In genomic region chr3:128378631-128379347, GRCh38 we compare ENCODE assay signal across 13 cellular contexts.
DNase-seq lines count a peak whose midpoint lies in the region; ATAC-seq and TF ChIP-seq lines count a peak whose summit lies in the region.
"Had no signal": no experiment of that assay in that cellular context is flagged by ENCODE, and none has a peak within 500 bp of the region (broad histone marks: within the 10 kb centered on the region; RNA-seq: fewer than 3 reads in every experiment).

No MANE protein-coding gene starts in this region.

- TF ChIP-seq CTCF in 22Rv1 (IDR thresholded peaks at IDR 0.05) (no peak), RWPE1 (conservative IDR thresholded peaks at IDR 0.05; ENCODE audit: low read depth) (no peak), neural progenitor cell (IDR thresholded peaks at IDR 0.05) (no peak)

- H3K4me1 ChIP-seq in neural progenitor cell = peaks cover 6% of the 10 kb centered on the region

- H3K4me3 Mint-ChIP-seq in neural progenitor cell = no peak overlapping the region

- H3K27ac ChIP-seq in 22Rv1 (peak overlapping the region; percentile 98), RWPE1 (peak overlapping the region; percentile 27), neural progenitor cell (no peak overlapping the region)
- H3K27ac ChIP-seq: KMS-11 had no signal

- H3K9me3 Mint-ChIP-seq in neural progenitor cell = no peaks in the 10 kb centered on the region

- POLR2A ChIA-PET in RWPE1 (lab: Yijun Ruan, JAX; ENCODE audit: low non-redundant PET) = no interaction called here

- no peak overlapping the region for H2AFZ ChIP-seq in neural progenitor cell (replicated peaks)

- H3K9ac ChIP-seq in neural progenitor cell = no peak overlapping the region
- H3K9ac ChIP-seq: KMS-11 had no signal

- H3K4me3 ChIP-seq in neural progenitor cell = no peak overlapping the region
- H3K4me3 ChIP-seq: spleen had no signal

- H3K4me1 Mint-ChIP-seq in neural progenitor cell = peaks cover 16% of the 10 kb centered on the region

- H3K27me3 ChIP-seq in neural progenitor cell = no peaks in the 10 kb centered on the region
- H3K27me3 ChIP-seq: spleen had no signal

- no peak overlapping the region for H3K27ac Mint-ChIP-seq in neural progenitor cell

- H3K79me2 ChIP-seq in neural progenitor cell (ENCODE audit: low read depth) = no peaks in the 10 kb centered on the region

- ATAC-seq in esophagus mucosa (no peak), HG02852 (IDR thresholded peaks at IDR 0.05; ENCODE audit: unreplicated experiment) (no peak)
- ATAC-seq: PC-3 had no signal

- no peaks in the 10 kb centered on the region for H3K36me3 Mint-ChIP-seq in neural progenitor cell

- peaks cover 3% of the 10 kb centered on the region for H3K27me3 Mint-ChIP-seq in neural progenitor cell (ENCODE audit: insufficient read depth, low read depth)

- H4K20me1 ChIP-seq in neural progenitor cell (ENCODE audit: low read depth) = no peaks in the 10 kb centered on the region

- no peak overlapping the region for H3K4me2 ChIP-seq in neural progenitor cell
- H3K4me2 ChIP-seq: KMS-11 had no signal

- no peaks in the 10 kb centered on the region for H3F3A ChIP-seq in neural progenitor cell (ENCODE audit: low read depth)

- no peaks in the 10 kb centered on the region for H3K9me3 ChIP-seq in neural progenitor cell (ENCODE audit: low read depth)
- H3K9me3 ChIP-seq: spleen had no signal

- CTCF ChIA-PET in RWPE1 (lab: Yijun Ruan, JAX) = interaction anchor here (0.6 to 0.7 kb wide), 2 partner anchors 16 to 239 kb away, joined by 3 read pairs; no protein-coding TSS in a partner anchor

- DNase-seq in RWPE1 (ENCODE audit: low spot score) = no peak
- DNase-seq in glomerular visceral epithelial cell (ENCODE audit: extremely low spot score) = peak; percentile 4
- DNase-seq in neural progenitor cell (ENCODE audit: low spot score) = peak; percentile 31
- DNase-seq in foreskin melanocyte = no peak
- DNase-seq in NCI-H524 (lab: John Stamatoyannopoulos, UW) = no peak
- DNase-seq: DND-41, mammary epithelial cell, PC-3, spleen had no signal

- no peaks in the 10 kb centered on the region for H3K36me3 ChIP-seq in neural progenitor cell

Comparison
In these comparisons a context has a peak if more than half of its experiments do, and no peak if none do; other contexts are left out.
1. DNase-seq: peak in glomerular visceral epithelial cell (single experiment) and neural progenitor cell (single experiment); none in RWPE1 (single experiment), foreskin melanocyte (single experiment) and NCI-H524 (0 of 2).